36 cellular contexts compared by ENCODE assay signal in genomic region chr6:46025573-46025972, GRCh38.
"Had no signal": no experiment of that assay in that cellular context is flagged by ENCODE, and none has a peak within 500 bp of the region (broad histone marks: within the 10 kb centered on the region; RNA-seq: fewer than 3 reads in every experiment).

No MANE protein-coding gene starts in this region.

- H3K27me3 ChIP-seq: adrenal gland, body of pancreas, brain microvascular endothelial cell, breast epithelium had no signal

- ATAC-seq: activated CD8-positive, alpha-beta T cell treated with anti-CD3 and anti-CD28 coated beads for 36 hours; activated naive CD4-positive, alpha-beta T cell treated with anti-CD3 and anti-CD28 coated beads, Interleukin-2, amount 50 U/mL, for 72 hours; activated T-cell treated with anti-CD3 and anti-CD28 coated beads, Interleukin-2, amount 50 U/mL, for 4 hours; activated T-cell treated with anti-CD3 and anti-CD28 coated beads, Interleukin-2, amount 50 U/mL, for 72 hours; activated T-helper 17 cell treated with anti-CD3 and anti-CD28 coated beads, Interleukin-2, amount 50 U/mL, for 72 hours; body of pancreas had no signal

- H3K4me3 ChIP-seq: adrenal gland, body of pancreas, breast epithelium had no signal

- H3K4me1 Mint-ChIP-seq: activated B cell treated with CpG ODN at 0.5 μM for 24 hours; activated naive CD8-positive, alpha-beta T cell treated with anti-CD3 and anti-CD28 coated beads for 36 hours had no signal

- H3K9me3 ChIP-seq: adrenal gland, body of pancreas, breast epithelium had no signal

- H3K4me1 ChIP-seq: adrenal gland, body of pancreas, breast epithelium had no signal

- H3K27ac Mint-ChIP-seq: activated B cell treated with CpG ODN at 0.5 μM for 24 hours; activated CD4-positive, alpha-beta memory T cell treated with anti-CD3 and anti-CD28 coated beads for 36 hours; activated CD8-positive, alpha-beta T cell treated with anti-CD3 and anti-CD28 coated beads for 36 hours; activated naive CD4-positive, alpha-beta T cell treated with anti-CD3 and anti-CD28 coated beads for 36 hours; activated naive CD4-positive, alpha-beta T cell treated with anti-CD3 and anti-CD28 coated beads, Interleukin-2, amount 50 U/mL, for 72 hours; activated naive CD8-positive, alpha-beta T cell treated with anti-CD3 and anti-CD28 coated beads for 36 hours; activated T-cell treated with anti-CD3 and anti-CD28 coated beads, Interleukin-2, amount 50 U/mL, for 72 hours; activated T-helper 1 cell treated with anti-CD3 and anti-CD28 coated beads, Interleukin-12 subunit alpha, Interleukin-12 subunit beta, Interleukin-2, Interleukin-4 antibody, amounts not matched to agents 30 ng/mL and 10 ng/mL and 1 ng/mL, durations not matched to agents 14 hours and 24 hours and 36 hours; activated T-helper 17 cell treated with anti-CD3 and anti-CD28 coated beads, Interleukin-2, amount 50 U/mL, for 72 hours; T-helper 1 cell treated with Interleukin-12 subunit alpha and Interleukin-12 subunit beta and Interleukin-4 antibody, amounts not matched to agents 30 μg/mL and 1 μg/mL, for 36 hours; T-helper 2 cell treated with Interferon-gamma antibody and Interleukin-4, amounts not matched to agents 5 μg/mL and 100 μg/mL, for 36 hours had no signal

- H3K9me3 Mint-ChIP-seq: activated B cell treated with CpG ODN at 0.5 μM for 24 hours; activated CD4-positive, alpha-beta memory T cell treated with anti-CD3 and anti-CD28 coated beads for 36 hours; activated CD8-positive, alpha-beta T cell treated with anti-CD3 and anti-CD28 coated beads for 36 hours; activated naive CD4-positive, alpha-beta T cell treated with anti-CD3 and anti-CD28 coated beads for 36 hours; activated naive CD8-positive, alpha-beta T cell treated with anti-CD3 and anti-CD28 coated beads for 36 hours; activated T-cell treated with anti-CD3 and anti-CD28 coated beads, Interleukin-2, amount 50 U/mL, for 4 hours; activated T-helper 17 cell treated with anti-CD3 and anti-CD28 coated beads, Interleukin-2, amount 50 U/mL, for 72 hours; T-helper 1 cell treated with Interleukin-12 subunit alpha and Interleukin-12 subunit beta and Interleukin-4 antibody, amounts not matched to agents 30 μg/mL and 1 μg/mL, for 36 hours had no signal

- DNase-seq: activated B cell treated with CpG ODN at 0.5 μM for 24 hours; activated CD4-positive, alpha-beta memory T cell treated with anti-CD3 and anti-CD28 coated beads for 36 hours; activated CD4-positive, alpha-beta T cell treated with anti-CD3 and anti-CD28 coated beads for 4 hours; activated CD4-positive, alpha-beta T cell treated with anti-CD3 and anti-CD28 coated beads, Interleukin-2, amount 50 U/mL, for 1 hour; activated CD4-positive, alpha-beta T cell treated with anti-CD3 and anti-CD28 coated beads, Interleukin-2, amount 50 U/mL, for 4 hours; activated CD4-positive, CD25-positive, alpha-beta regulatory T cell treated with anti-CD3 and anti-CD28 coated beads, Interleukin-2, amount 50 U/mL, for 72 hours; activated CD8-positive, alpha-beta memory T cell treated with anti-CD3 and anti-CD28 coated beads, Interleukin-2, amount 50 U/mL, for 4 hours; activated CD8-positive, alpha-beta T cell treated with anti-CD3 and anti-CD28 coated beads for 36 hours; activated effector memory CD4-positive, alpha-beta T cell treated with anti-CD3 and anti-CD28 coated beads, Interleukin-2, amount 50 U/mL, for 16 hours; activated gamma-delta T cell treated with Interleukin-2 at 50 U/mL for 16 hours; activated naive CD4-positive, alpha-beta T cell; activated naive CD4-positive, alpha-beta T cell treated with anti-CD3 and anti-CD28 coated beads for 36 hours; activated naive CD4-positive, alpha-beta T cell treated with anti-CD3 and anti-CD28 coated beads, Interleukin-2, amount 50 U/mL, for 16 hours; activated naive CD8-positive, alpha-beta T cell treated with anti-CD3 and anti-CD28 coated beads for 36 hours; activated T-cell treated with anti-CD3 and anti-CD28 coated beads for 4 hours; activated T-cell treated with anti-CD3 and anti-CD28 coated beads, Interleukin-2, amount 50 U/mL, for 1 hour; activated T-cell treated with anti-CD3 and anti-CD28 coated beads, Interleukin-2, amount 50 U/mL, for 4 hours; activated T-cell treated with anti-CD3 and anti-CD28 coated beads, Interleukin-2, amount 50 U/mL, for 72 hours; adrenal gland; amniotic stem cell; aorta; body of pancreas; brain microvascular endothelial cell; central memory CD4-positive, alpha-beta T cell; T-helper 1 cell; T-helper 2 cell; T-helper 9 cell had no signal

- H3K27me3 Mint-ChIP-seq: activated naive CD8-positive, alpha-beta T cell treated with anti-CD3 and anti-CD28 coated beads for 36 hours; activated T-helper 17 cell treated with anti-CD3 and anti-CD28 coated beads, Interleukin-2, amount 50 U/mL, for 72 hours had no signal

- H3K36me3 ChIP-seq: adrenal gland, brain microvascular endothelial cell, breast epithelium had no signal

- FAIRE-seq: astrocyte, TTC549 had no signal

- H3K4me3 Mint-ChIP-seq: activated B cell treated with CpG ODN at 0.5 μM for 24 hours; activated CD4-positive, alpha-beta memory T cell treated with anti-CD3 and anti-CD28 coated beads for 36 hours; activated CD8-positive, alpha-beta T cell treated with anti-CD3 and anti-CD28 coated beads for 36 hours; activated naive CD4-positive, alpha-beta T cell treated with anti-CD3 and anti-CD28 coated beads for 36 hours; activated naive CD8-positive, alpha-beta T cell treated with anti-CD3 and anti-CD28 coated beads for 36 hours; activated T-cell treated with anti-CD3 and anti-CD28 coated beads, Interleukin-2, amount 50 U/mL, for 4 hours; activated T-cell treated with anti-CD3 and anti-CD28 coated beads, Interleukin-2, amount 50 U/mL, for 72 hours; activated T-helper 1 cell treated with anti-CD3 and anti-CD28 coated beads, Interleukin-12 subunit alpha, Interleukin-12 subunit beta, Interleukin-2, Interleukin-4 antibody, amounts not matched to agents 30 ng/mL and 10 ng/mL and 1 ng/mL, durations not matched to agents 14 hours and 24 hours and 36 hours; activated T-helper 17 cell treated with anti-CD3 and anti-CD28 coated beads, Interleukin-2, amount 50 U/mL, for 72 hours; T-helper 1 cell treated with Interleukin-12 subunit alpha and Interleukin-12 subunit beta and Interleukin-4 antibody, amounts not matched to agents 30 μg/mL and 1 μg/mL, for 36 hours; T-helper 2 cell treated with Interferon-gamma antibody and Interleukin-4, amounts not matched to agents 5 μg/mL and 100 μg/mL, for 36 hours had no signal

- H3K27ac ChIP-seq: adrenal gland, body of pancreas, brain microvascular endothelial cell, breast epithelium, VCaP had no signal
